Comparison of ENCODE assay signal across 17 cellular contexts in the genomic region with DNA sequence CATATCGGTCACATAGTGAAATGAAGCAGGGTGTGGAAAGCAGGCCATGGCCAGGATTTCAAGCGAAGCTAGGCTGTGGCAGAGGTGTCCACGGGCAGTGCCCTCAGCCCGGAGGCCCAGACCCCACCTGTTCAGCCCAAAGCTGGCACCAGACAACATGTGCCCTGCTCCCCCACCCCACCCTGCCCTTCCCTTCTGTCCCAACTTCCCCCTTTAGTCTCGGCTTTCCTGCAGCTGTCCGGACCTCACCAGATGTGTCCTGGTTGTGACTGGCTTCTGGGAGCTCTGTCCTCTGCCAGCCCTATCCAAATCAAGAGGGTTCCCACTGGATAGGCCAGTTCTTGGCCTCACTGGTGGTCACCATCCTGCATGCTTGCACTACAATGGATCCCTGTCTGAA. TPM values are rescaled to one million over a fixed set of nuclear protein-coding genes. Genes with fewer than 3 reads are reported as not detected.
"Had no signal": no experiment of that assay in that cellular context is flagged by ENCODE, and none has a peak within 500 bp of the region (broad histone marks: within the 10 kb centered on the region; RNA-seq: fewer than 3 reads in every experiment).

No MANE protein-coding gene starts in this region.

- ATAC-seq: activated CD8-positive, alpha-beta T cell treated with anti-CD3 and anti-CD28 coated beads for 36 hours; activated T-helper 17 cell treated with anti-CD3 and anti-CD28 coated beads, Interleukin-2, amount 50 U/mL, for 72 hours; left lobe of liver; stimulated activated memory B cell treated with anti-CD40 and anti-IgM and Interleukin-4, amounts not matched to agents 10 μg/mL and 1 μg/mL and 100 μg/mL, for 72 hours had no signal

- H3K36me3 ChIP-seq: neural progenitor cell, ovary, right lobe of liver, spleen, upper lobe of right lung had no signal

- H3K27me3 ChIP-seq: neural progenitor cell, ovary, right lobe of liver, upper lobe of right lung had no signal

- H3K9ac ChIP-seq: neural progenitor cell had no signal

- H3K27ac ChIP-seq: neural progenitor cell, ovary, right lobe of liver, spleen, upper lobe of right lung had no signal

- H2AFZ ChIP-seq: neural progenitor cell had no signal

- H3K4me1 ChIP-seq: right lobe of liver, spleen, upper lobe of right lung had no signal

- H3K9me3 ChIP-seq: ovary, right lobe of liver had no signal

- DNase-seq: activated CD4-positive, alpha-beta T cell treated with anti-CD3 and anti-CD28 coated beads, Interleukin-2, amount 10 ng/mL, durations not matched to agents 24 days and 14 days; activated CD8-positive, alpha-beta T cell treated with anti-CD3 and anti-CD28 coated beads for 36 hours; activated naive CD4-positive, alpha-beta T cell; activated naive CD8-positive, alpha-beta T cell treated with anti-CD3 and anti-CD28 coated beads, Interleukin-2, amount 10 ng/mL, durations not matched to agents 7 days and 5 days; activated T-cell treated with anti-CD3 and anti-CD28 coated beads, Interleukin-2, amount 50 U/mL, for 1 hour; cortex of kidney; erythroblast; naive B cell; right lobe of liver; spleen; stimulated activated CD4-positive, alpha-beta T cell treated with anti-CD3 and anti-CD28 coated beads, Interleukin-4, amount 100 ng/mL, for 4 hours; upper lobe of right lung had no signal

- H3K4me2 ChIP-seq: neural progenitor cell had no signal

- H3K4me3 ChIP-seq: neural progenitor cell, ovary, right lobe of liver, spleen, upper lobe of right lung had no signal

RNA-seq across cellular contexts. Expression of gene ADAM12, which starts 37.3 kb away (rescaled TPM):
- total RNA-seq: activated CD4-positive, alpha-beta T cell treated with anti-CD3 and anti-CD28 coated beads, Interleukin-2, amount 10 ng/mL, durations not matched to agents 24 days and 14 days; left lobe of liver had no signal
